ENCODE assay signal across 39 cellular contexts in the genomic region with DNA sequence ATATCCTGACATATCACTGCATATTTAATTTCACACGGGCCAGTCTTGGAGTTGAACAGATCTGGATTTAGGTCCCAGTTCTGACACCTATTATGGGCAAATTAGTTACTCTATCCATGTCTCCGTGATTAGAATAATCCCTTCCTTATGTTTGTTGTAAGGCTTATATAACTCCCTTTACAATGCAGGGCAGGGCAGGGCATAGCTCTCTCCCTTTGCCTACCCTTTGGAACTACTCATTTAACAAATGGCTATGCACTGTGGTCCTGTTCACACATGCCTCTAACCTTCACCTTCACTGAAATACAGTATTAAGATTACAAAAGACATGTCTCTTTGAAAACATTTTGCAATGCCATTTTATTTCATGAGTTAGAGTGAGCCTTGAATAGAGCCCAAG. TPM values are rescaled to one million over a fixed set of nuclear protein-coding genes. Genes with fewer than 3 reads are reported as not detected.
"Had no signal": no experiment of that assay in that cellular context is flagged by ENCODE, and none has a peak within 500 bp of the region (broad histone marks: within the 10 kb centered on the region; RNA-seq: fewer than 3 reads in every experiment).

No MANE protein-coding gene starts in this region.

- H3K36me3 ChIP-seq: MG63 had no signal

- H3K4me3 ChIP-seq: MG63 had no signal

- H3K27ac ChIP-seq: KMS-11 had no signal

- DNase-seq: Karpas-422, Kasumi-1, KBM-7, KG1, MG63, MM.1S, MV-4-11, NCI-H1048, NCI-H1092, NCI-H1092 treated with DMSO at 0.1 percent for 48 hours, NCI-H1105, NCI-H1105 treated with DMSO at 0.1 percent for 48 hours, NCI-H1417, NCI-H1417 treated with DMSO at 0.1 percent for 48 hours, NCI-H1436, NCI-H1436 treated with DMSO at 0.1 percent for 48 hours, NCI-H146, NCI-H1694, NCI-H1694 treated with DMSO at 0.1 percent for 48 hours, NCI-H187, NCI-H187 treated with DMSO at 0.1 percent for 48 hours, NCI-H1930, NCI-H2029, NCI-H2029 treated with DMSO at 0.1 percent for 48 hours, NCI-H2081, NCI-H2081 treated with DMSO at 0.1 percent for 48 hours, NCI-H2107, NCI-H2171, NCI-H2171 treated with DMSO at 0.1 percent for 48 hours, NCI-H2227 treated with DMSO at 0.1 percent for 48 hours, NCI-H226, NCI-H345, NCI-H446, NCI-H446 treated with DMSO at 0.1 percent for 48 hours had no signal

- H3K9me3 ChIP-seq: MG63 had no signal

RNA-seq across cellular contexts. Expression of a gene that starts 24.8 kb away (rescaled TPM):
- total RNA-seq: LHCN-M2, M059J, MCF 10A, NCI-H460 had no signal
